ENCODE assay signal across 32 cellular contexts in genomic region chr16:24931091-24931490, GRCh38.
"Had no signal": no experiment of that assay in that cellular context is flagged by ENCODE, and none has a peak within 500 bp of the region (broad histone marks: within the 10 kb centered on the region; RNA-seq: fewer than 3 reads in every experiment).

No MANE protein-coding gene starts in this region.

- H3K27ac ChIP-seq: brain microvascular endothelial cell, coronary artery, dorsolateral prefrontal cortex, WERI-Rb-1 had no signal

- H3K9me3 Mint-ChIP-seq: activated B cell treated with CpG ODN at 0.5 μM for 24 hours; activated CD4-positive, alpha-beta memory T cell treated with anti-CD3 and anti-CD28 coated beads, Interleukin-2, amount 10 ng/mL, durations not matched to agents 7 days and 5 days; activated CD4-positive, alpha-beta T cell treated with anti-CD3 and anti-CD28 coated beads, Interleukin-2, amount 10 ng/mL, durations not matched to agents 24 days and 14 days; activated T-cell treated with anti-CD3 and anti-CD28 coated beads, Interleukin-2, amount 50 U/mL, for 4 hours; activated T-helper 17 cell treated with anti-CD3 and anti-CD28 coated beads, Interleukin-2, amount 50 U/mL, for 72 hours; central memory CD8-positive, alpha-beta T cell; dendritic cell treated with granulocyte-macrophage colony-stimulating factor and Interleukin-4, amounts not matched to agents 40 ng/mL and 50 ng/mL, for 4 days; endodermal cell; T-cell; T-helper 1 cell treated with Interleukin-12 subunit alpha and Interleukin-12 subunit beta and Interleukin-4 antibody, amounts not matched to agents 30 μg/mL and 1 μg/mL, for 36 hours had no signal

- H3K27ac Mint-ChIP-seq: activated B cell treated with CpG ODN at 0.5 μM for 24 hours; activated CD4-positive, alpha-beta memory T cell treated with anti-CD3 and anti-CD28 coated beads, Interleukin-2, amount 10 ng/mL, durations not matched to agents 7 days and 5 days; activated CD4-positive, alpha-beta T cell treated with anti-CD3 and anti-CD28 coated beads, Interleukin-2, amount 10 ng/mL, durations not matched to agents 24 days and 14 days; activated naive CD8-positive, alpha-beta T cell; dendritic cell treated with granulocyte-macrophage colony-stimulating factor and Interleukin-4, amounts not matched to agents 40 ng/mL and 50 ng/mL, for 4 days; endodermal cell; T-cell; T-helper 1 cell treated with Interleukin-12 subunit alpha and Interleukin-12 subunit beta and Interleukin-4 antibody, amounts not matched to agents 30 μg/mL and 1 μg/mL, for 36 hours had no signal

- DNase-seq: activated B cell treated with CpG ODN at 0.5 μM for 24 hours; activated CD4-positive, alpha-beta memory T cell treated with anti-CD3 and anti-CD28 coated beads, Interleukin-2, amount 10 ng/mL, durations not matched to agents 7 days and 5 days; activated CD4-positive, alpha-beta T cell treated with anti-CD3 and anti-CD28 coated beads, Interleukin-2, amount 10 ng/mL, durations not matched to agents 24 days and 14 days; activated CD4-positive, alpha-beta T cell treated with anti-CD3 and anti-CD28 coated beads, Interleukin-2, amount 50 U/mL, for 4 hours; activated CD8-positive, alpha-beta memory T cell treated with anti-CD3 and anti-CD28 coated beads, Interleukin-2, amount 50 U/mL, for 48 hours; activated effector memory CD4-positive, alpha-beta T cell treated with Interleukin-2 at 50 U/mL for 16 hours; activated gamma-delta T cell treated with Interleukin-2 at 50 U/mL for 16 hours; activated naive CD4-positive, alpha-beta T cell treated with anti-CD3 and anti-CD28 coated beads, Interleukin-2, amount 50 U/mL, for 16 hours; activated naive CD4-positive, alpha-beta T cell treated with Interleukin-2 at 50 U/mL for 16 hours; activated T-cell treated with anti-CD3 and anti-CD28 coated beads for 4 hours; activated T-cell treated with anti-CD3 and anti-CD28 coated beads, Interleukin-2, amount 50 U/mL, for 4 hours; amniotic stem cell; anterior cingulate cortex; brain microvascular endothelial cell; dorsolateral prefrontal cortex; effector memory CD4-positive, alpha-beta T cell; endodermal cell; foreskin fibroblast; head of caudate nucleus; T-cell; T1000; WERI-Rb-1 had no signal

- H3K27me3 ChIP-seq: brain microvascular endothelial cell, dorsolateral prefrontal cortex had no signal

- H3K27me3 Mint-ChIP-seq: activated B cell treated with CpG ODN at 0.5 μM for 24 hours; activated CD4-positive, alpha-beta memory T cell treated with anti-CD3 and anti-CD28 coated beads, Interleukin-2, amount 10 ng/mL, durations not matched to agents 7 days and 5 days; activated CD4-positive, alpha-beta T cell treated with anti-CD3 and anti-CD28 coated beads, Interleukin-2, amount 10 ng/mL, durations not matched to agents 24 days and 14 days; activated naive CD8-positive, alpha-beta T cell; activated T-helper 17 cell treated with anti-CD3 and anti-CD28 coated beads, Interleukin-2, amount 50 U/mL, for 72 hours; central memory CD8-positive, alpha-beta T cell; dendritic cell treated with granulocyte-macrophage colony-stimulating factor and Interleukin-4, amounts not matched to agents 40 ng/mL and 50 ng/mL, for 4 days; T-cell had no signal

- H3K4me3 ChIP-seq: coronary artery, dorsolateral prefrontal cortex had no signal

- FAIRE-seq: astrocyte, bronchial epithelial cell, frontal cortex had no signal

- H3K4me3 Mint-ChIP-seq: activated B cell treated with CpG ODN at 0.5 μM for 24 hours; activated CD4-positive, alpha-beta memory T cell treated with anti-CD3 and anti-CD28 coated beads, Interleukin-2, amount 10 ng/mL, durations not matched to agents 7 days and 5 days; activated CD4-positive, alpha-beta T cell treated with anti-CD3 and anti-CD28 coated beads, Interleukin-2, amount 10 ng/mL, durations not matched to agents 24 days and 14 days; activated naive CD8-positive, alpha-beta T cell; activated T-cell treated with anti-CD3 and anti-CD28 coated beads, Interleukin-2, amount 50 U/mL, for 4 hours; activated T-helper 17 cell treated with anti-CD3 and anti-CD28 coated beads, Interleukin-2, amount 50 U/mL, for 72 hours; central memory CD8-positive, alpha-beta T cell; dendritic cell treated with granulocyte-macrophage colony-stimulating factor and Interleukin-4, amounts not matched to agents 40 ng/mL and 50 ng/mL, for 4 days; endodermal cell; T-cell; T-helper 1 cell treated with Interleukin-12 subunit alpha and Interleukin-12 subunit beta and Interleukin-4 antibody, amounts not matched to agents 30 μg/mL and 1 μg/mL, for 36 hours had no signal

- ATAC-seq: activated CD4-positive, CD25-positive, alpha-beta regulatory T cell treated with anti-CD3 and anti-CD28 coated beads, Interleukin-2, amount 50 U/mL, for 24 hours; activated T-cell treated with anti-CD3 and anti-CD28 coated beads, Interleukin-2, amount 50 U/mL, for 4 hours; activated T-helper 17 cell treated with anti-CD3 and anti-CD28 coated beads, Interleukin-2, amount 50 U/mL, for 72 hours; T-cell had no signal

- H3K4me1 Mint-ChIP-seq: activated B cell treated with CpG ODN at 0.5 μM for 24 hours; activated CD4-positive, alpha-beta memory T cell treated with anti-CD3 and anti-CD28 coated beads, Interleukin-2, amount 10 ng/mL, durations not matched to agents 7 days and 5 days; activated CD4-positive, alpha-beta T cell treated with anti-CD3 and anti-CD28 coated beads, Interleukin-2, amount 10 ng/mL, durations not matched to agents 24 days and 14 days; activated T-helper 17 cell treated with anti-CD3 and anti-CD28 coated beads, Interleukin-2, amount 50 U/mL, for 72 hours; central memory CD8-positive, alpha-beta T cell; T-cell had no signal
